In genomic region chr5:68565427-68565826, GRCh38 we compare ENCODE assay signal across 10 cellular contexts.
DNase-seq lines count a peak whose midpoint lies in the region; ATAC-seq and TF ChIP-seq lines count a peak whose summit lies in the region.
"Had no signal": no experiment of that assay in that cellular context is flagged by ENCODE, and none has a peak within 500 bp of the region (broad histone marks: within the 10 kb centered on the region; RNA-seq: fewer than 3 reads in every experiment).

No MANE protein-coding gene starts in this region.

- H3K9me3 Mint-ChIP-seq in naive B cell, result peaks cover 0 to 14% (median 5%) of the 10 kb centered on the region in 7 donors

- ATAC-seq in GM19025 (IDR thresholded peaks at IDR 0.05; ENCODE audit: low read depth, unreplicated experiment), result peak; percentile 83
- ATAC-seq in HG02763 (IDR thresholded peaks at IDR 0.05; ENCODE audit: unreplicated experiment), result peak; percentile 66
- peak; percentile 88 to 94 for ATAC-seq in naive B cell (ENCODE audit: low read depth in 2 of 2)

- H3K9me3 ChIP-seq in esophagus squamous epithelium, result peaks cover 0 to 5% (median 0%) of the 10 kb centered on the region in 3 donors

- H3K27me3 Mint-ChIP-seq in naive B cell, result peaks cover 0 to 18% (median 0%) of the 10 kb centered on the region in 3 donors

- peaks cover 0 to 8% (median 0%) of the 10 kb centered on the region in 3 donors for H3K4me1 ChIP-seq in esophagus squamous epithelium

- peak overlapping the region in 6 of 8 donors; percentile 8 to 79 (median 41) for H3K4me3 Mint-ChIP-seq in naive B cell

- peaks cover 20 to 23% (median 20%) of the 10 kb centered on the region in 3 donors for H3K4me1 Mint-ChIP-seq in naive B cell

- H3K36me3 Mint-ChIP-seq in naive B cell, result no peaks in the 10 kb centered on the region

- TF ChIP-seq POLR2A in NB4 (IDR thresholded peaks at IDR 0.05; ENCODE audit: extremely low read depth, insufficient read length) (no peak), esophagus squamous epithelium (IDR thresholded peaks at IDR 0.05) (no peak)

- no peaks in the 10 kb centered on the region for H3K27me3 ChIP-seq in esophagus squamous epithelium
- H3K27me3 ChIP-seq: cardiac muscle cell had no signal

- H3K4me3 ChIP-seq in NB4 (ENCODE audit: low read depth, low read length), result no peak overlapping the region
- H3K4me3 ChIP-seq in esophagus squamous epithelium, result no peak overlapping the region
- H3K4me3 ChIP-seq: cardiac muscle cell had no signal

- intact Hi-C loops in esophagus squamous epithelium (cut with DNase I), result no loop called here

- 84 to 100% methylated on average over 3 of the region's 5 CpGs for WGBS in esophagus squamous epithelium, 2 donors

- DNase-seq in NB4 (ENCODE audit: low read depth) (peak; percentile 96), naive B cell (peak; percentile 57), OCI-M1 (lab: John Stamatoyannopoulos, UW) (no peak), NCI-H1092 treated with DMSO at 0.1 percent for 48 hours (lab: John Stamatoyannopoulos, UW) (no peak), esophagus squamous epithelium (lab: John Stamatoyannopoulos, UW) (no peak)
- DNase-seq: NCI-H226, T-helper 1 cell had no signal

- no peak overlapping the region for H3K27ac ChIP-seq in esophagus squamous epithelium
- H3K27ac ChIP-seq: cardiac muscle cell had no signal

- H3K36me3 ChIP-seq in esophagus squamous epithelium, result no peaks in the 10 kb centered on the region
- H3K36me3 ChIP-seq: cardiac muscle cell had no signal

- peak overlapping the region; percentile 1 to 94 (median 86) for H3K27ac Mint-ChIP-seq in naive B cell

- TF ChIP-seq CTCF in NB4 (IDR thresholded peaks at IDR 0.05; ENCODE audit: low read depth, low read length), result no peak
- no peak for TF ChIP-seq CTCF in esophagus squamous epithelium (IDR thresholded peaks at IDR 0.05)

Comparison
In these comparisons a context has a peak if more than half of its experiments do, and no peak if none do; other contexts are left out.
1. DNase-seq: peak in NB4 (single experiment) and naive B cell (single experiment); none in OCI-M1 (single experiment), NCI-H1092 treated with DMSO at 0.1 percent for 48 hours (single experiment) and esophagus squamous epithelium (single experiment).
2. Peak in every context shown above with its lines, with median percentiles within 50 percentile points of each other: ATAC-seq.